In genomic region chr6:158269657-158270056, GRCh38 we compare ENCODE assay signal across 15 cellular contexts. TPM values are rescaled to one million over a fixed set of nuclear protein-coding genes. Genes with fewer than 3 reads are reported as not detected.
A peak's percentile ranks its signal among the peaks of the same experiment; 100 is the strongest.
DNase-seq lines count a peak whose midpoint lies in the region; ATAC-seq and TF ChIP-seq lines count a peak whose summit lies in the region.
"Had no signal": no experiment of that assay in that cellular context is flagged by ENCODE, and none has a peak within 500 bp of the region (broad histone marks: within the 10 kb centered on the region; RNA-seq: fewer than 3 reads in every experiment).

No MANE protein-coding gene starts in this region.

- H3K9ac ChIP-seq in adipocyte (ENCODE audit: low read length) = peak overlapping the region; percentile 24
- H3K9ac ChIP-seq: BLaER1 treated with 17β-estradiol and CSF1 and Interleukin-3, amounts not matched to agents 10 nM and 100 nM had no signal

- no peaks in the 10 kb centered on the region for H3F3A ChIP-seq in GM23338 (replicated peaks; ENCODE audit: low read depth)

- ATAC-seq in CD4-positive, CD25-positive, alpha-beta regulatory T cell (ENCODE audit: low read depth in 2 of 2) = no peak
- ATAC-seq in GM23338 (peak; percentile 76), GM21717 (IDR thresholded peaks at IDR 0.05; ENCODE audit: unreplicated experiment) (no peak)
- ATAC-seq: K562 had no signal

- no peak overlapping the region for H2AFZ ChIP-seq in GM23338

- TF ChIP-seq CTCF in GM23338 (conservative IDR thresholded peaks at IDR 0.05; ENCODE audit: low read depth in 2 of 2) = no peak
- no peak for TF ChIP-seq CTCF in thyroid gland (IDR thresholded peaks at IDR 0.05)

- peak overlapping the region in 2 of 3 donors; percentile 85 to 89 for H3K27ac Mint-ChIP-seq in CD4-positive, CD25-positive, alpha-beta regulatory T cell
- no peak overlapping the region for H3K27ac Mint-ChIP-seq in GM23338
- H3K27ac Mint-ChIP-seq: B cell had no signal

- no peak overlapping the region for H3K4me3 ChIP-seq in CD4-positive, CD25-positive, alpha-beta regulatory T cell (ENCODE audit: low read depth, low read length)
- H3K4me3 ChIP-seq in GM23338 (no peak overlapping the region), adipocyte (ENCODE audit: low read length) (no peak overlapping the region), thyroid gland (replicated peaks in 1 of 3) (no peak overlapping the region)
- H3K4me3 ChIP-seq: BLaER1 treated with 17β-estradiol and CSF1 and Interleukin-3, amounts not matched to agents 10 nM and 100 nM; HAP-1; K562 had no signal

- WGBS in thyroid gland, 2 donors = 52 to 70% methylated on average over 3 of the region's 3 CpGs

- no peak for DNase-seq in CD4-positive, CD25-positive, alpha-beta regulatory T cell
- peak; percentile 8 for DNase-seq in GM23338 (ENCODE audit: low spot score)
- DNase-seq in adipocyte (ENCODE audit: low read depth) = no peak
- peak; percentile 26 to 41 for DNase-seq in thyroid gland
- DNase-seq in DMS79 (lab: John Stamatoyannopoulos, UW) = no peak
- DNase-seq in NK-92 treated with Interleukin-12 subunit alpha and Interleukin-12 subunit beta, amount 100 ng/mL, for 24 hours (lab: John Stamatoyannopoulos, UW) = no peak
- DNase-seq: Caco-2, GDM1, IMR-90 had no signal

- H3K27ac ChIP-seq in CD4-positive, CD25-positive, alpha-beta regulatory T cell (ENCODE audit: insufficient read depth, low read length, poor library complexity, severe bottlenecking) = no peak overlapping the region
- H3K27ac ChIP-seq in GM23338 (ENCODE audit: low read depth) = no peak overlapping the region
- no peak overlapping the region for H3K27ac ChIP-seq in thyroid gland
- H3K27ac ChIP-seq: BLaER1 treated with 17β-estradiol and CSF1 and Interleukin-3, amounts not matched to agents 10 nM and 100 nM; HL-60 had no signal

- H3K4me1 ChIP-seq in CD4-positive, CD25-positive, alpha-beta regulatory T cell (ENCODE audit: control insufficient read depth, insufficient read depth, low read length, poor library complexity, severe bottlenecking) = peaks cover 14% of the 10 kb centered on the region
- H3K4me1 ChIP-seq in GM23338 (ENCODE audit: insufficient read depth) (peaks cover 23% of the 10 kb centered on the region), adipocyte (ENCODE audit: control insufficient read depth, insufficient read depth, low read length) (peaks cover 39% of the 10 kb centered on the region), thyroid gland (peaks cover 2 to 8% of the 10 kb centered on the region in 2 donors)
- H3K4me1 ChIP-seq: Caco-2, HAP-1 had no signal

- H3K27me3 ChIP-seq in CD4-positive, CD25-positive, alpha-beta regulatory T cell (ENCODE audit: control insufficient read depth, insufficient read depth, low read length) = no peaks in the 10 kb centered on the region
- H3K27me3 ChIP-seq in GM23338 (ENCODE audit: insufficient read depth) (no peaks in the 10 kb centered on the region), adipocyte (replicated peaks; ENCODE audit: control insufficient read depth, insufficient read depth, low read length) (no peaks in the 10 kb centered on the region), thyroid gland (no peaks in the 10 kb centered on the region)
- H3K27me3 ChIP-seq: BLaER1 treated with 17β-estradiol and CSF1 and Interleukin-3, amounts not matched to agents 10 nM and 100 nM had no signal

- peaks cover 2% of the 10 kb centered on the region for H3K36me3 ChIP-seq in CD4-positive, CD25-positive, alpha-beta regulatory T cell (ENCODE audit: control insufficient read depth, insufficient read depth, low read length)
- no peaks in the 10 kb centered on the region for H3K36me3 ChIP-seq in GM23338 (ENCODE audit: insufficient read depth)
- no peaks in the 10 kb centered on the region for H3K36me3 ChIP-seq in adipocyte (ENCODE audit: control insufficient read depth, insufficient read depth, low read length, severe bottlenecking)
- H3K36me3 ChIP-seq in thyroid gland = no peaks in the 10 kb centered on the region

- no peak overlapping the region for H3K4me3 Mint-ChIP-seq in CD4-positive, CD25-positive, alpha-beta regulatory T cell
- no peak overlapping the region for H3K4me3 Mint-ChIP-seq in GM23338
- H3K4me3 Mint-ChIP-seq: B cell had no signal

- H3K4me2 ChIP-seq in GM23338 = peak overlapping the region; percentile 41; the same call in 1 of the 2 replicates

- H3K9me3 ChIP-seq in CD4-positive, CD25-positive, alpha-beta regulatory T cell (ENCODE audit: control insufficient read depth in 2 of 2, low read length in 2 of 2) = no peaks in the 10 kb centered on the region
- H3K9me3 ChIP-seq in adipocyte (ENCODE audit: control insufficient read depth, low read length) (no peaks in the 10 kb centered on the region), thyroid gland (no peaks in the 10 kb centered on the region)
- H3K9me3 ChIP-seq: Caco-2, HAP-1 had no signal

- H3K9me3 Mint-ChIP-seq in CD4-positive, CD25-positive, alpha-beta regulatory T cell = no peaks in the 10 kb centered on the region
- no peaks in the 10 kb centered on the region for H3K9me3 Mint-ChIP-seq in GM23338

- H4K20me1 ChIP-seq in GM23338 (replicated peaks; ENCODE audit: insufficient read depth) = no peaks in the 10 kb centered on the region; the same call in 1 of the 2 replicates

- intact Hi-C loops in thyroid gland (cut with DNase I) = no loop called here

- H3K36me3 Mint-ChIP-seq in CD4-positive, CD25-positive, alpha-beta regulatory T cell = peaks cover 17% of the 10 kb centered on the region
- H3K36me3 Mint-ChIP-seq in GM23338 (ENCODE audit: low read depth) = peaks cover 17% of the 10 kb centered on the region; the same call in 2 of the 3 replicates

- peaks cover 22 to 55% (median 27%) of the 10 kb centered on the region in 4 donors for H3K4me1 Mint-ChIP-seq in CD4-positive, CD25-positive, alpha-beta regulatory T cell
- peaks cover 23% of the 10 kb centered on the region for H3K4me1 Mint-ChIP-seq in GM23338

- H3K79me2 ChIP-seq in GM23338 (replicated peaks; ENCODE audit: insufficient read depth) = peaks cover 44% of the 10 kb centered on the region

- TF ChIP-seq POLR2A in thyroid gland (IDR thresholded peaks at IDR 0.05) = no peak

- H3K27me3 Mint-ChIP-seq in CD4-positive, CD25-positive, alpha-beta regulatory T cell = no peaks in the 10 kb centered on the region
- peaks cover 2% of the 10 kb centered on the region for H3K27me3 Mint-ChIP-seq in GM23338 (ENCODE audit: insufficient read depth, low read depth, poor library complexity)
- H3K27me3 Mint-ChIP-seq: B cell had no signal

- H3K9me2 ChIP-seq in GM23338 (ENCODE audit: insufficient read depth) = no peaks in the 10 kb centered on the region

TF ChIP-seq in GM23338, 12 proteins besides CTCF, POLR2A, EP300 and RAD21 (continues in another document):
- no peak for TF ChIP-seq CREB1 (CRISPR knock-in tag; IDR thresholded peaks at IDR 0.05; ENCODE audit: low read depth)

RNA-seq across cellular contexts. Expression of gene TULP4, which starts 42.6 kb away (rescaled TPM):
- total RNA-seq in CD4-positive, CD25-positive, alpha-beta regulatory T cell = 158 TPM
- 10 to 100 TPM; 43.3 to 57.8 (median 54.7) TPM for polyA plus RNA-seq in CD4-positive, CD25-positive, alpha-beta regulatory T cell
- 46.6 and 50.2 TPM in 2 replicates for total RNA-seq in GM23338 (2014; rRNA removed; shearing (Covaris generic))
- polyA plus RNA-seq in GM23338 (2016; fragmentation: Nextera tagmentation; extraction: Ambion mirVana) = 29.6 and 31.2 TPM in 2 replicates
- 100 to 1,000 TPM; 209 to 459 (median 292) TPM for total RNA-seq in thyroid gland

Comparison
In these comparisons a context has a peak if more than half of its experiments do, and no peak if none do; other contexts are left out.
1. DNase-seq: peak in GM23338 (single experiment) and thyroid gland (2 of 2); none in CD4-positive, CD25-positive, alpha-beta regulatory T cell (0 of 3), adipocyte (single experiment), DMS79 (single experiment) and NK-92 treated with Interleukin-12 subunit alpha and Interleukin-12 subunit beta, amount 100 ng/mL, for 24 hours (single experiment).